Comparison of ENCODE assay signal across 14 cellular contexts in genomic region chr21:37866027-37866426, GRCh38. TPM values are rescaled to one million over a fixed set of nuclear protein-coding genes. Genes with fewer than 3 reads are reported as not detected.
DNase-seq lines count a peak whose midpoint lies in the region; ATAC-seq and TF ChIP-seq lines count a peak whose summit lies in the region.
"Had no signal": no experiment of that assay in that cellular context is flagged by ENCODE, and none has a peak within 500 bp of the region (broad histone marks: within the 10 kb centered on the region; RNA-seq: fewer than 3 reads in every experiment).

No MANE protein-coding gene starts in this region.

- H3K4me3 Mint-ChIP-seq in CD4-positive, alpha-beta T cell = no peak overlapping the region
- H3K4me3 Mint-ChIP-seq in activated CD4-positive, alpha-beta T cell treated with anti-CD3 and anti-CD28 coated beads for 36 hours = no peak overlapping the region
- H3K4me3 Mint-ChIP-seq: activated T-cell treated with anti-CD3 and anti-CD28 coated beads, Interleukin-2, amount 50 U/mL, for 72 hours; immature natural killer cell had no signal

- H3K27ac Mint-ChIP-seq in CD4-positive, alpha-beta T cell = no peak overlapping the region
- H3K27ac Mint-ChIP-seq in activated CD4-positive, alpha-beta T cell treated with anti-CD3 and anti-CD28 coated beads for 36 hours = no peak overlapping the region
- H3K27ac Mint-ChIP-seq: activated T-cell treated with anti-CD3 and anti-CD28 coated beads, Interleukin-2, amount 50 U/mL, for 72 hours; immature natural killer cell had no signal

- H3K27me3 ChIP-seq in skeletal muscle satellite cell (ENCODE audit: control insufficient read depth, insufficient read depth, low read length) = no peaks in the 10 kb centered on the region
- H3K27me3 ChIP-seq in CD4-positive, alpha-beta T cell (ENCODE audit: control insufficient read depth, insufficient read depth, low read length) = no peaks in the 10 kb centered on the region
- H3K27me3 ChIP-seq: stomach had no signal

- DNase-seq in DMS 273 (lab: John Stamatoyannopoulos, UW; ENCODE audit: unreplicated experiment) (peak; percentile 13), DMS 273 treated with DMSO at 0.1 percent for 48 hours (lab: John Stamatoyannopoulos, UW) (no peak), OCI-M1 (lab: John Stamatoyannopoulos, UW) (peak; percentile 71), fibroblast of peridontal ligament (ENCODE audit: extremely low read depth) (peak; percentile 29), retina (no peak)
- no peak for DNase-seq in CD4-positive, alpha-beta T cell
- no peak for DNase-seq in activated CD4-positive, alpha-beta T cell treated with anti-CD3 and anti-CD28 coated beads for 36 hours
- DNase-seq: activated T-cell treated with anti-CD3 and anti-CD28 coated beads, Interleukin-2, amount 50 U/mL, for 72 hours; immature natural killer cell; NCI-H2171; stomach had no signal

- H3K4me1 ChIP-seq in skeletal muscle satellite cell (ENCODE audit: control insufficient read depth, insufficient read depth, low read length) = peaks cover 55% of the 10 kb centered on the region

- no peaks in the 10 kb centered on the region for H3K4me1 Mint-ChIP-seq in CD4-positive, alpha-beta T cell (ENCODE audit: low read depth)
- no peaks in the 10 kb centered on the region for H3K4me1 Mint-ChIP-seq in activated CD4-positive, alpha-beta T cell treated with anti-CD3 and anti-CD28 coated beads for 36 hours
- H3K4me1 Mint-ChIP-seq: immature natural killer cell had no signal

- no peaks in the 10 kb centered on the region for H3K36me3 ChIP-seq in skeletal muscle satellite cell (ENCODE audit: insufficient read depth, low read length)
- H3K36me3 ChIP-seq: stomach had no signal

- no peak for ATAC-seq in CD4-positive, alpha-beta T cell (ENCODE audit: poor library complexity)
- no peak for ATAC-seq in activated CD4-positive, alpha-beta T cell treated with anti-CD3 and anti-CD28 coated beads for 36 hours
- ATAC-seq: activated T-cell treated with anti-CD3 and anti-CD28 coated beads, Interleukin-2, amount 50 U/mL, for 72 hours had no signal

- no peaks in the 10 kb centered on the region for H3K9me3 Mint-ChIP-seq in CD4-positive, alpha-beta T cell
- H3K9me3 Mint-ChIP-seq in activated CD4-positive, alpha-beta T cell treated with anti-CD3 and anti-CD28 coated beads for 36 hours (ENCODE audit: low read depth) = no peaks in the 10 kb centered on the region
- H3K9me3 Mint-ChIP-seq: activated T-cell treated with anti-CD3 and anti-CD28 coated beads, Interleukin-2, amount 50 U/mL, for 72 hours; immature natural killer cell had no signal

- H3K9me3 ChIP-seq in skeletal muscle satellite cell (replicated peaks; ENCODE audit: low read length) = no peaks in the 10 kb centered on the region
- no peaks in the 10 kb centered on the region for H3K9me3 ChIP-seq in CD4-positive, alpha-beta T cell (ENCODE audit: control insufficient read depth, low read length)
- H3K9me3 ChIP-seq: stomach had no signal

- H3K4me2 ChIP-seq in skeletal muscle satellite cell (ENCODE audit: low read length) = no peak overlapping the region

- TF ChIP-seq CTCF in CD4-positive, alpha-beta T cell (IDR thresholded peaks at IDR 0.05) = no peak

- POLR2A ChIA-PET in CD4-positive, alpha-beta T cell (lab: Charles Lee) = no interaction called here
- POLR2A ChIA-PET in activated CD4-positive, alpha-beta T cell treated with anti-CD3 and anti-CD28 coated beads for 36 hours (lab: Charles Lee) = no interaction called here

- CTCF ChIA-PET in CD4-positive, alpha-beta T cell (lab: Charles Lee) = no interaction called here
- CTCF ChIA-PET in activated CD4-positive, alpha-beta T cell treated with anti-CD3 and anti-CD28 coated beads for 36 hours (lab: Charles Lee) = no interaction called here

- no peak overlapping the region for H3K4me3 ChIP-seq in skeletal muscle satellite cell (ENCODE audit: low read length)
- H3K4me3 ChIP-seq: stomach had no signal

- intact Hi-C loops in CD4-positive, alpha-beta T cell (cut with DNase I, micrococcal nuclease) = no loop called here
- intact Hi-C loops in activated CD4-positive, alpha-beta T cell treated with anti-CD3 and anti-CD28 coated beads for 36 hours (cut with DNase I, micrococcal nuclease) = no loop called here

- peaks cover 8% of the 10 kb centered on the region for H3K27me3 Mint-ChIP-seq in CD4-positive, alpha-beta T cell
- H3K27me3 Mint-ChIP-seq in activated CD4-positive, alpha-beta T cell treated with anti-CD3 and anti-CD28 coated beads for 36 hours = peaks cover 8% of the 10 kb centered on the region

- H3K9ac ChIP-seq in skeletal muscle satellite cell (ENCODE audit: low read depth, low read length) = peak overlapping the region; percentile 11

- no peaks in the 10 kb centered on the region for H3K36me3 Mint-ChIP-seq in CD4-positive, alpha-beta T cell (ENCODE audit: low read depth)
- H3K36me3 Mint-ChIP-seq in activated CD4-positive, alpha-beta T cell treated with anti-CD3 and anti-CD28 coated beads for 36 hours (ENCODE audit: low read depth) = no peaks in the 10 kb centered on the region
- H3K36me3 Mint-ChIP-seq: immature natural killer cell had no signal

- H3K27ac ChIP-seq in CD4-positive, alpha-beta T cell (ENCODE audit: low read depth, low read length) = no peak overlapping the region
- H3K27ac ChIP-seq: 22Rv1, RWPE1 had no signal

RNA-seq across cellular contexts. Expression of gene KCNJ6, which starts 50.2 kb away (rescaled TPM):
- total RNA-seq in skeletal muscle satellite cell (2012; rRNA removed) = 0.25 and 0.87 TPM in 2 replicates
- not detected for total RNA-seq in CD4-positive, alpha-beta T cell
- not detected for total RNA-seq in activated CD4-positive, alpha-beta T cell treated with anti-CD3 and anti-CD28 coated beads for 36 hours
- total RNA-seq: activated T-cell treated with anti-CD3 and anti-CD28 coated beads, Interleukin-2, amount 50 U/mL, for 72 hours had no signal

Comparison
In these comparisons a context has a peak if more than half of its experiments do, and no peak if none do; other contexts are left out.
1. DNase-seq: peak in DMS 273 (single experiment), OCI-M1 (single experiment) and fibroblast of peridontal ligament (single experiment); none in DMS 273 treated with DMSO at 0.1 percent for 48 hours (single experiment), CD4-positive, alpha-beta T cell (0 of 10), activated CD4-positive, alpha-beta T cell treated with anti-CD3 and anti-CD28 coated beads for 36 hours (single experiment) and retina (single experiment).